17 cellular contexts compared by ENCODE assay signal in the genomic region with DNA sequence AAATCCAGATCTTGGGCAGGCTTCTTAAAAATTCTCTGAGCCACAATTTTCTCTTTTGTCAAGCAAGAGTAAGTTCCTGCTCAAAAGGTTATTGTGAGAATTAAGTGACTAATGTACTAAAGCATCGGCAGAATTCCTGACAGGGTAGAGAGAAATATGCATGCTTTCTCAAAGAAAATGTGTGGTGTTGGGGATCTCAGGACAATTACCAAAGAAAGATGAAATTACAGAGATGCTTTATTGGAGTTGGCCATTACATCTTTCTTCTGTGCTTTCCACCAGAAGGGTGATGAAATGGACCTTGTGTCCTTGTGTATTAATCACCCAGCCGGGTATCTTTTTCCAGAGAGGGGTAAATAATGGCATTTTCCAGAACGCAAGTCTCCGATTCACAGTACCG. TPM values are rescaled to one million over a fixed set of nuclear protein-coding genes. Genes with fewer than 3 reads are reported as not detected.
A peak's percentile ranks its signal among the peaks of the same experiment; 100 is the strongest.
DNase-seq lines count a peak whose midpoint lies in the region; ATAC-seq lines count a peak whose summit lies in the region.
"Had no signal": no experiment of that assay in that cellular context is flagged by ENCODE, and none has a peak within 500 bp of the region (broad histone marks: within the 10 kb centered on the region; RNA-seq: fewer than 3 reads in every experiment).

No MANE protein-coding gene starts in this region.

- no peak overlapping the region for H3K27ac Mint-ChIP-seq in T-helper 2 cell treated with Interferon-gamma antibody and Interleukin-4, amounts not matched to agents 5 μg/mL and 100 μg/mL, for 36 hours
- no peak overlapping the region for H3K27ac Mint-ChIP-seq in T-cell
- H3K27ac Mint-ChIP-seq in stimulated activated effector memory CD8-positive, alpha-beta T cell treated with anti-CD3 and anti-CD28 coated beads, Interleukin-12 subunit alpha, Interleukin-12 subunit beta, amount 100 ng/mL, for 72 hours, result no peak overlapping the region
- H3K27ac Mint-ChIP-seq: activated CD8-positive, alpha-beta memory T cell treated with anti-CD3 and anti-CD28 coated beads, Interleukin-2, amount 10 ng/mL, durations not matched to agents 7 days and 5 days had no signal

- no peak for DNase-seq in T-helper 2 cell treated with Interferon-gamma antibody and Interleukin-4, amounts not matched to agents 5 μg/mL and 100 μg/mL, for 36 hours (ENCODE audit: low spot score)
- no peak for DNase-seq in T-helper 2 cell
- DNase-seq in T-cell, result no peak
- peak; percentile 64 for DNase-seq in kidney tubule cell (ENCODE audit: low spot score)
- DNase-seq in stimulated activated effector memory CD8-positive, alpha-beta T cell treated with anti-CD3 and anti-CD28 coated beads, Interleukin-12 subunit alpha, Interleukin-12 subunit beta, amount 100 ng/mL, for 72 hours (ENCODE audit: low spot score in 2 of 2), result no peak
- no peak for DNase-seq in DMS114 treated with DMSO at 0.1 percent for 48 hours (lab: John Stamatoyannopoulos, UW; ENCODE audit: unreplicated experiment)
- DNase-seq: 8988T; activated CD4-positive, alpha-beta T cell treated with anti-CD3 and anti-CD28 coated beads for 4 hours; activated CD8-positive, alpha-beta memory T cell treated with anti-CD3 and anti-CD28 coated beads, Interleukin-2, amount 10 ng/mL, durations not matched to agents 7 days and 5 days; activated effector memory CD4-positive, alpha-beta T cell treated with Interleukin-2 at 50 U/mL for 16 hours; C1 segment of cervical spinal cord; DMS79; NCI-H146; Peyer's patch; stimulated activated CD4-positive, alpha-beta T cell treated with anti-CD3 and anti-CD28 coated beads, Interleukin-1b, Interleukin-23, amount 100 ng/mL, for 48 hours had no signal

- POLR2A ChIA-PET in T-cell (lab: Charles Lee), result no interaction called here

- peak overlapping the region; percentile 18 for H3K4me3 Mint-ChIP-seq in T-helper 2 cell treated with Interferon-gamma antibody and Interleukin-4, amounts not matched to agents 5 μg/mL and 100 μg/mL, for 36 hours
- H3K4me3 Mint-ChIP-seq in T-cell, result peak overlapping the region in 2 of 3 donors; percentile 39 to 70
- H3K4me3 Mint-ChIP-seq in stimulated activated effector memory CD8-positive, alpha-beta T cell treated with anti-CD3 and anti-CD28 coated beads, Interleukin-12 subunit alpha, Interleukin-12 subunit beta, amount 100 ng/mL, for 72 hours, result peak overlapping the region; percentile 73

- peaks cover 44% of the 10 kb centered on the region for H3K27me3 Mint-ChIP-seq in T-helper 2 cell treated with Interferon-gamma antibody and Interleukin-4, amounts not matched to agents 5 μg/mL and 100 μg/mL, for 36 hours (ENCODE audit: low read depth)
- peaks cover 47 to 50% of the 10 kb centered on the region in 2 donors for H3K27me3 Mint-ChIP-seq in T-cell

- H3K4me1 Mint-ChIP-seq in T-helper 2 cell treated with Interferon-gamma antibody and Interleukin-4, amounts not matched to agents 5 μg/mL and 100 μg/mL, for 36 hours (ENCODE audit: low read depth), result peaks cover 9% of the 10 kb centered on the region
- peaks cover 8 to 15% (median 14%) of the 10 kb centered on the region in 3 donors for H3K4me1 Mint-ChIP-seq in T-cell
- H3K4me1 Mint-ChIP-seq in stimulated activated effector memory CD8-positive, alpha-beta T cell treated with anti-CD3 and anti-CD28 coated beads, Interleukin-12 subunit alpha, Interleukin-12 subunit beta, amount 100 ng/mL, for 72 hours, result peaks cover 7% of the 10 kb centered on the region

- CTCF ChIA-PET in T-cell (lab: Charles Lee), result no interaction called here

- H3K9me3 Mint-ChIP-seq in T-helper 2 cell treated with Interferon-gamma antibody and Interleukin-4, amounts not matched to agents 5 μg/mL and 100 μg/mL, for 36 hours, result no peaks in the 10 kb centered on the region
- no peaks in the 10 kb centered on the region for H3K9me3 Mint-ChIP-seq in T-cell
- H3K9me3 Mint-ChIP-seq in stimulated activated effector memory CD8-positive, alpha-beta T cell treated with anti-CD3 and anti-CD28 coated beads, Interleukin-12 subunit alpha, Interleukin-12 subunit beta, amount 100 ng/mL, for 72 hours, result no peaks in the 10 kb centered on the region

- H3K36me3 Mint-ChIP-seq in T-helper 2 cell treated with Interferon-gamma antibody and Interleukin-4, amounts not matched to agents 5 μg/mL and 100 μg/mL, for 36 hours (ENCODE audit: low read depth), result no peaks in the 10 kb centered on the region
- H3K36me3 Mint-ChIP-seq in T-cell, result no peaks in the 10 kb centered on the region
- no peaks in the 10 kb centered on the region for H3K36me3 Mint-ChIP-seq in stimulated activated effector memory CD8-positive, alpha-beta T cell treated with anti-CD3 and anti-CD28 coated beads, Interleukin-12 subunit alpha, Interleukin-12 subunit beta, amount 100 ng/mL, for 72 hours
- H3K36me3 Mint-ChIP-seq: activated CD8-positive, alpha-beta memory T cell treated with anti-CD3 and anti-CD28 coated beads, Interleukin-2, amount 10 ng/mL, durations not matched to agents 7 days and 5 days had no signal

- ATAC-seq in T-cell (replicated peaks in 1 of 4) (no peak), HG02852 (IDR thresholded peaks at IDR 0.05; ENCODE audit: unreplicated experiment) (no peak), GM18907 (IDR thresholded peaks at IDR 0.05; ENCODE audit: unreplicated experiment) (no peak)
- no peak for ATAC-seq in stimulated activated effector memory CD8-positive, alpha-beta T cell treated with anti-CD3 and anti-CD28 coated beads, Interleukin-12 subunit alpha, Interleukin-12 subunit beta, amount 100 ng/mL, for 72 hours
- ATAC-seq: activated CD8-positive, alpha-beta memory T cell treated with anti-CD3 and anti-CD28 coated beads, Interleukin-2, amount 10 ng/mL, durations not matched to agents 7 days and 5 days had no signal

RNA-seq across cellular contexts. Expression of a gene that starts 1.7 kb away (rescaled TPM):
- under 1 TPM; 0.16 to 0.35 (median 0.23) TPM for total RNA-seq in T-cell

Comparison
In these comparisons a context has a peak if more than half of its experiments do, and no peak if none do; other contexts are left out.
1. H3K4me3 Mint-ChIP-seq: peak in every context shown above with its lines; median percentile 73 in stimulated activated effector memory CD8-positive, alpha-beta T cell treated with anti-CD3 and anti-CD28 coated beads, Interleukin-12 subunit alpha, Interleukin-12 subunit beta, amount 100 ng/mL, for 72 hours; 54 in T-cell; 18 in T-helper 2 cell treated with Interferon-gamma antibody and Interleukin-4, amounts not matched to agents 5 μg/mL and 100 μg/mL, for 36 hours.